ENCODE assay signal across 1 cellular context in genomic region chr16:80466024-80466986, GRCh38.
TF ChIP-seq lines count a peak whose summit lies in the region.

No MANE protein-coding gene starts in this region.

TF ChIP-seq in HepG2, 621 proteins besides CTCF, POLR2A, EP300 and RAD21 (continued from another document and continues in another):
- peak; percentile 46; the same call in 1 of the 2 replicates for TF ChIP-seq ARID5B (CRISPR knock-in tag; IDR thresholded peaks at IDR 0.05)
- TF ChIP-seq ATRX (CRISPR knock-in tag; IDR thresholded peaks at IDR 0.05; ENCODE audit: borderline replicate concordance) = no peak
- no peak for TF ChIP-seq HDAC1 (CRISPR knock-in tag; IDR thresholded peaks at IDR 0.05)
- TF ChIP-seq NFKB2 (CRISPR knock-in tag; IDR thresholded peaks at IDR 0.05; ENCODE audit: borderline replicate concordance) = peak; percentile 71; the same call in 1 of the 2 replicates
- 0 out of 2 replicates have a peak, but pooled peaks have one; percentile 39 for TF ChIP-seq ZNF263 (CRISPR knock-in tag; IDR thresholded peaks at IDR 0.05)
- peak; percentile 68 for TF ChIP-seq SRY (CRISPR knock-in tag; IDR thresholded peaks at IDR 0.05)
- TF ChIP-seq ZNF414 (CRISPR knock-in tag; IDR thresholded peaks at IDR 0.05) = no peak
- TF ChIP-seq GABPA (IDR thresholded peaks at IDR 0.05; ENCODE audit: low read depth, low read length) = no peak
- TF ChIP-seq GABPA (CRISPR knock-in tag; IDR thresholded peaks at IDR 0.05; ENCODE audit: low read depth) = no peak
- no peak for TF ChIP-seq ZMAT3 (CRISPR knock-in tag; conservative IDR thresholded peaks at IDR 0.05)
- no peak for TF ChIP-seq MAFK (conservative IDR thresholded peaks at IDR 0.05 in 1 of 2, IDR thresholded peaks at IDR 0.05 in 1 of 2; ENCODE audit: low read length in 2 of 2)
- 0 out of 2 replicates have a peak, but pooled peaks have one; percentile 43 for TF ChIP-seq ZNF564 (CRISPR knock-in tag; IDR thresholded peaks at IDR 0.05)
- TF ChIP-seq ZNF724P (CRISPR knock-in tag; IDR thresholded peaks at IDR 0.05; ENCODE audit: borderline replicate concordance) = no peak
- TF ChIP-seq BORCS8-MEF2B (CRISPR knock-in tag; IDR thresholded peaks at IDR 0.05) = peak; percentile 80
- TF ChIP-seq RFX5 (IDR thresholded peaks at IDR 0.05; ENCODE audit: low read depth, low read length) = no peak
- peak; percentile 46; the same call in 1 of the 2 replicates for TF ChIP-seq EEA1 (CRISPR knock-in tag; IDR thresholded peaks at IDR 0.05; ENCODE audit: borderline replicate concordance)
- TF ChIP-seq MEF2D (CRISPR knock-in tag; IDR thresholded peaks at IDR 0.05) = 0 out of 2 replicates have a peak, but pooled peaks have one; percentile 37
- TF ChIP-seq ZNF337 (CRISPR knock-in tag; IDR thresholded peaks at IDR 0.05; ENCODE audit: borderline replicate concordance, low read depth) = no peak
- no peak for TF ChIP-seq MTERF4 (CRISPR knock-in tag; IDR thresholded peaks at IDR 0.05)
- no peak for TF ChIP-seq BCL6 (CRISPR knock-in tag; IDR thresholded peaks at IDR 0.05)
- no peak for TF ChIP-seq ZNF44 (CRISPR knock-in tag; IDR thresholded peaks at IDR 0.05)
- TF ChIP-seq ZNF460 (CRISPR knock-in tag; IDR thresholded peaks at IDR 0.05; ENCODE audit: borderline replicate concordance) = no peak
- no peak for TF ChIP-seq SMAD9 (CRISPR knock-in tag; IDR thresholded peaks at IDR 0.05)
- TF ChIP-seq, protein P1, sequence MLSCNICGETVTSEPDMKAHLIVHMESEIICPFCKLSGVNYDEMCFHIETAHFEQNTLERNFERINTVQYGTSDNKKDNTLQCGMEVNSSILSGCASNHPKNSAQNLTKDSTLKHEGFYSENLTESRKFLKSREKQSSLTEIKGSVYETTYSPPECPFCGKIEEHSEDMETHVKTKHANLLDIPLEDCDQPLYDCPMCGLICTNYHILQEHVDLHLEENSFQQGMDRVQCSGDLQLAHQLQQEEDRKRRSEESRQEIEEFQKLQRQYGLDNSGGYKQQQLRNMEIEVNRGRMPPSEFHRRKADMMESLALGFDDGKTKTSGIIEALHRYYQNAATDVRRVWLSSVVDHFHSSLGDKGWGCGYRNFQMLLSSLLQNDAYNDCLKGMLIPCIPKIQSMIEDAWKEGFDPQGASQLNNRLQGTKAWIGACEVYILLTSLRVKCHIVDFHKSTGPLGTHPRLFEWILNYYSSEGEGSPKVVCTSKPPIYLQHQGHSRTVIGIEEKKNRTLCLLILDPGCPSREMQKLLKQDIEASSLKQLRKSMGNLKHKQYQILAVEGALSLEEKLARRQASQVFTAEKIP (CRISPR knock-in tag; IDR thresholded peaks at IDR 0.05; ENCODE audit: borderline replicate concordance) = no peak; the same call in 1 of the 2 replicates
- no peak for TF ChIP-seq ZBTB49 (CRISPR knock-in tag; IDR thresholded peaks at IDR 0.05; ENCODE audit: borderline replicate concordance)
- TF ChIP-seq SNAPC5 (CRISPR knock-in tag; IDR thresholded peaks at IDR 0.05; ENCODE audit: borderline replicate concordance) = no peak
- TF ChIP-seq ZNF775 (CRISPR knock-in tag; IDR thresholded peaks at IDR 0.05; ENCODE audit: borderline replicate concordance) = no peak
- TF ChIP-seq, protein P2, sequence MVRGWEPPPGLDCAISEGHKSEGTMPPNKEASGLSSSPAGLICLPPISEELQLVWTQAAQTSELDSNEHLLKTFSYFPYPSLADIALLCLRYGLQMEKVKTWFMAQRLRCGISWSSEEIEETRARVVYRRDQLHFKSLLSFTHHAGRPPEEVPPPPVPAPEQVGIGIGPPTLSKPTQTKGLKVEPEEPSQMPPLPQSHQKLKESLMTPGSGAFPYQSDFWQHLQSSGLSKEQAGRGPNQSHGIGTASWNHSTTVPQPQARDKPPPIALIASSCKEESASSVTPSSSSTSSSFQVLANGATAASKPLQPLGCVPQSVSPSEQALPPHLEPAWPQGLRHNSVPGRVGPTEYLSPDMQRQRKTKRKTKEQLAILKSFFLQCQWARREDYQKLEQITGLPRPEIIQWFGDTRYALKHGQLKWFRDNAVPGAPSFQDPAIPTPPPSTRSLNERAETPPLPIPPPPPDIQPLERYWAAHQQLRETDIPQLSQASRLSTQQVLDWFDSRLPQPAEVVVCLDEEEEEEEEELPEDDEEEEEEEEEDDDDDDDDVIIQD (CRISPR knock-in tag; IDR thresholded peaks at IDR 0.05; ENCODE audit: low read depth) = no peak
- no peak for TF ChIP-seq ZC3H4 (CRISPR knock-in tag; IDR thresholded peaks at IDR 0.05; ENCODE audit: borderline replicate concordance)
- TF ChIP-seq KDM6A (CRISPR knock-in tag; IDR thresholded peaks at IDR 0.05; ENCODE audit: low read depth) = no peak
- TF ChIP-seq, protein P3, sequence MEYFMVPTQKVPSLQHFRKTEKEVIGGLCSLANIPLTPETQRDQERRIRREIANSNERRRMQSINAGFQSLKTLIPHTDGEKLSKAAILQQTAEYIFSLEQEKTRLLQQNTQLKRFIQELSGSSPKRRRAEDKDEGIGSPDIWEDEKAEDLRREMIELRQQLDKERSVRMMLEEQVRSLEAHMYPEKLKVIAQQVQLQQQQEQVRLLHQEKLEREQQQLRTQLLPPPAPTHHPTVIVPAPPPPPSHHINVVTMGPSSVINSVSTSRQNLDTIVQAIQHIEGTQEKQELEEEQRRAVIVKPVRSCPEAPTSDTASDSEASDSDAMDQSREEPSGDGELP (IDR thresholded peaks at IDR 0.05; ENCODE audit: borderline replicate concordance, low read depth) = no peak
- TF ChIP-seq CBX5 (CRISPR knock-in tag; IDR thresholded peaks at IDR 0.05; ENCODE audit: borderline replicate concordance) = 0 out of 2 replicates have a peak, but pooled peaks have one; percentile 40
- no peak for TF ChIP-seq ZNF567 (CRISPR knock-in tag; IDR thresholded peaks at IDR 0.05; ENCODE audit: borderline replicate concordance)
- TF ChIP-seq ATF1 (CRISPR knock-in tag; IDR thresholded peaks at IDR 0.05) = no peak
- TF ChIP-seq SOX6 (IDR thresholded peaks at IDR 0.05) = no peak
- TF ChIP-seq SOX6 (CRISPR knock-in tag; IDR thresholded peaks at IDR 0.05) = peak; percentile 67
- TF ChIP-seq FOXA1 (IDR thresholded peaks at IDR 0.05) = no peak
- TF ChIP-seq FOXA1 (CRISPR knock-in tag; IDR thresholded peaks at IDR 0.05) = no peak; the same call in 1 of the 2 replicates
- TF ChIP-seq EHMT2 (IDR thresholded peaks at IDR 0.05; ENCODE audit: borderline replicate concordance, low read depth, low read length) = no peak
- no peak; the same call in 1 of the 2 replicates for TF ChIP-seq KLF15 (CRISPR knock-in tag; IDR thresholded peaks at IDR 0.05; ENCODE audit: borderline replicate concordance)
- no peak for TF ChIP-seq PHF8 (CRISPR knock-in tag; IDR thresholded peaks at IDR 0.05)
- TF ChIP-seq, protein P4, sequence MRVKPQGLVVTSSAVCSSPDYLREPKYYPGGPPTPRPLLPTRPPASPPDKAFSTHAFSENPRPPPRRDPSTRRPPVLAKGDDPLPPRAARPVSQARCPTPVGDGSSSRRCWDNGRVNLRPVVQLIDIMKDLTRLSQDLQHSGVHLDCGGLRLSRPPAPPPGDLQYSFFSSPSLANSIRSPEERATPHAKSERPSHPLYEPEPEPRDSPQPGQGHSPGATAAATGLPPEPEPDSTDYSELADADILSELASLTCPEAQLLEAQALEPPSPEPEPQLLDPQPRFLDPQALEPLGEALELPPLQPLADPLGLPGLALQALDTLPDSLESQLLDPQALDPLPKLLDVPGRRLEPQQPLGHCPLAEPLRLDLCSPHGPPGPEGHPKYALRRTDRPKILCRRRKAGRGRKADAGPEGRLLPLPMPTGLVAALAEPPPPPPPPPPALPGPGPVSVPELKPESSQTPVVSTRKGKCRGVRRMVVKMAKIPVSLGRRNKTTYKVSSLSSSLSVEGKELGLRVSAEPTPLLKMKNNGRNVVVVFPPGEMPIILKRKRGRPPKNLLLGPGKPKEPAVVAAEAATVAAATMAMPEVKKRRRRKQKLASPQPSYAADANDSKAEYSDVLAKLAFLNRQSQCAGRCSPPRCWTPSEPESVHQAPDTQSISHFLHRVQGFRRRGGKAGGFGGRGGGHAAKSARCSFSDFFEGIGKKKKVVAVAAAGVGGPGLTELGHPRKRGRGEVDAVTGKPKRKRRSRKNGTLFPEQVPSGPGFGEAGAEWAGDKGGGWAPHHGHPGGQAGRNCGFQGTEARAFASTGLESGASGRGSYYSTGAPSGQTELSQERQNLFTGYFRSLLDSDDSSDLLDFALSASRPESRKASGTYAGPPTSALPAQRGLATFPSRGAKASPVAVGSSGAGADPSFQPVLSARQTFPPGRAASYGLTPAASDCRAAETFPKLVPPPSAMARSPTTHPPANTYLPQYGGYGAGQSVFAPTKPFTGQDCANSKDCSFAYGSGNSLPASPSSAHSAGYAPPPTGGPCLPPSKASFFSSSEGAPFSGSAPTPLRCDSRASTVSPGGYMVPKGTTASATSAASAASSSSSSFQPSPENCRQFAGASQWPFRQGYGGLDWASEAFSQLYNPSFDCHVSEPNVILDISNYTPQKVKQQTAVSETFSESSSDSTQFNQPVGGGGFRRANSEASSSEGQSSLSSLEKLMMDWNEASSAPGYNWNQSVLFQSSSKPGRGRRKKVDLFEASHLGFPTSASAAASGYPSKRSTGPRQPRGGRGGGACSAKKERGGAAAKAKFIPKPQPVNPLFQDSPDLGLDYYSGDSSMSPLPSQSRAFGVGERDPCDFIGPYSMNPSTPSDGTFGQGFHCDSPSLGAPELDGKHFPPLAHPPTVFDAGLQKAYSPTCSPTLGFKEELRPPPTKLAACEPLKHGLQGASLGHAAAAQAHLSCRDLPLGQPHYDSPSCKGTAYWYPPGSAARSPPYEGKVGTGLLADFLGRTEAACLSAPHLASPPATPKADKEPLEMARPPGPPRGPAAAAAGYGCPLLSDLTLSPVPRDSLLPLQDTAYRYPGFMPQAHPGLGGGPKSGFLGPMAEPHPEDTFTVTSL (CRISPR knock-in tag; IDR thresholded peaks at IDR 0.05; ENCODE audit: borderline replicate concordance) = no peak
- no peak for TF ChIP-seq RFXANK (CRISPR knock-in tag; IDR thresholded peaks at IDR 0.05)
- no peak for TF ChIP-seq ZBTB46 (CRISPR knock-in tag; IDR thresholded peaks at IDR 0.05; ENCODE audit: borderline replicate concordance)
- TF ChIP-seq RNF2 (conservative IDR thresholded peaks at IDR 0.05; ENCODE audit: low read depth) = no peak
